19 cellular contexts compared by ENCODE assay signal in genomic region chr2:214482716-214483115, GRCh38.
"Had no signal": no experiment of that assay in that cellular context is flagged by ENCODE, and none has a peak within 500 bp of the region (broad histone marks: within the 10 kb centered on the region; RNA-seq: fewer than 3 reads in every experiment).

No MANE protein-coding gene starts in this region.

- H3K4me3 ChIP-seq: prostate gland, sigmoid colon, spleen, thoracic aorta had no signal

- H3K27me3 Mint-ChIP-seq: activated naive CD8-positive, alpha-beta T cell treated with anti-CD3 and anti-CD28 coated beads, Interleukin-2, amount 10 ng/mL, durations not matched to agents 7 days and 5 days; brain; stimulated activated naive CD8-positive, alpha-beta T cell treated with anti-CD3 and anti-CD28 coated beads, Interleukin-15, Interleukin-2, amounts not matched to agents 100 ng/mL and 50 ng/mL, for 24 hours; T-cell had no signal

- H3K4me3 Mint-ChIP-seq: activated naive CD8-positive, alpha-beta T cell treated with anti-CD3 and anti-CD28 coated beads, Interleukin-2, amount 10 ng/mL, durations not matched to agents 7 days and 5 days; activated T-helper 1 cell treated with anti-CD3 and anti-CD28 coated beads, Interleukin-12 subunit alpha, Interleukin-12 subunit beta, Interleukin-2, Interleukin-4 antibody, amounts not matched to agents 30 ng/mL and 10 ng/mL and 1 ng/mL, durations not matched to agents 14 hours and 24 hours and 36 hours; brain; natural killer cell; stimulated activated naive CD8-positive, alpha-beta T cell treated with anti-CD3 and anti-CD28 coated beads, Interleukin-15, Interleukin-2, amounts not matched to agents 100 ng/mL and 50 ng/mL, for 24 hours; T-cell had no signal

- DNase-seq: activated CD4-positive, alpha-beta T cell treated with anti-CD3 and anti-CD28 coated beads, Interleukin-2, amount 50 U/mL, for 1 hour; activated CD8-positive, alpha-beta memory T cell treated with anti-CD3 and anti-CD28 coated beads for 24 hours; activated naive CD8-positive, alpha-beta T cell treated with anti-CD3 and anti-CD28 coated beads, Interleukin-2, amount 10 ng/mL, durations not matched to agents 7 days and 5 days; effector CD8-positive, alpha-beta T cell; foreskin fibroblast; islet precursor cell; mesendoderm; natural killer cell; occipital lobe; sigmoid colon; spleen; T-cell; T-helper 9 cell had no signal

- H3K4me1 ChIP-seq: prostate gland, spleen had no signal

- H3K27ac Mint-ChIP-seq: activated naive CD8-positive, alpha-beta T cell treated with anti-CD3 and anti-CD28 coated beads, Interleukin-2, amount 10 ng/mL, durations not matched to agents 7 days and 5 days; activated T-helper 1 cell treated with anti-CD3 and anti-CD28 coated beads, Interleukin-12 subunit alpha, Interleukin-12 subunit beta, Interleukin-2, Interleukin-4 antibody, amounts not matched to agents 30 ng/mL and 10 ng/mL and 1 ng/mL, durations not matched to agents 14 hours and 24 hours and 36 hours; natural killer cell; stimulated activated naive CD8-positive, alpha-beta T cell treated with anti-CD3 and anti-CD28 coated beads, Interleukin-15, Interleukin-2, amounts not matched to agents 100 ng/mL and 50 ng/mL, for 24 hours; T-cell had no signal

- H3K27me3 ChIP-seq: sigmoid colon, spleen had no signal

- ATAC-seq: left lobe of liver, natural killer cell, T-cell had no signal

- H3K4me1 Mint-ChIP-seq: activated naive CD8-positive, alpha-beta T cell treated with anti-CD3 and anti-CD28 coated beads, Interleukin-2, amount 10 ng/mL, durations not matched to agents 7 days and 5 days; natural killer cell; T-cell had no signal

- H3K36me3 Mint-ChIP-seq: activated naive CD8-positive, alpha-beta T cell treated with anti-CD3 and anti-CD28 coated beads, Interleukin-2, amount 10 ng/mL, durations not matched to agents 7 days and 5 days; brain; natural killer cell; T-cell had no signal

- H3K9me3 ChIP-seq: prostate gland, sigmoid colon, spleen, thoracic aorta had no signal

- H3K36me3 ChIP-seq: prostate gland, sigmoid colon, spleen, thoracic aorta had no signal

- H3K27ac ChIP-seq: prostate gland, sigmoid colon, spleen had no signal

- H3K9me3 Mint-ChIP-seq: activated naive CD8-positive, alpha-beta T cell treated with anti-CD3 and anti-CD28 coated beads, Interleukin-2, amount 10 ng/mL, durations not matched to agents 7 days and 5 days; activated T-helper 1 cell treated with anti-CD3 and anti-CD28 coated beads, Interleukin-12 subunit alpha, Interleukin-12 subunit beta, Interleukin-2, Interleukin-4 antibody, amounts not matched to agents 30 ng/mL and 10 ng/mL and 1 ng/mL, durations not matched to agents 14 hours and 24 hours and 36 hours; brain; stimulated activated naive CD8-positive, alpha-beta T cell treated with anti-CD3 and anti-CD28 coated beads, Interleukin-15, Interleukin-2, amounts not matched to agents 100 ng/mL and 50 ng/mL, for 24 hours had no signal
